13 cellular contexts compared by ENCODE assay signal in the genomic region with DNA sequence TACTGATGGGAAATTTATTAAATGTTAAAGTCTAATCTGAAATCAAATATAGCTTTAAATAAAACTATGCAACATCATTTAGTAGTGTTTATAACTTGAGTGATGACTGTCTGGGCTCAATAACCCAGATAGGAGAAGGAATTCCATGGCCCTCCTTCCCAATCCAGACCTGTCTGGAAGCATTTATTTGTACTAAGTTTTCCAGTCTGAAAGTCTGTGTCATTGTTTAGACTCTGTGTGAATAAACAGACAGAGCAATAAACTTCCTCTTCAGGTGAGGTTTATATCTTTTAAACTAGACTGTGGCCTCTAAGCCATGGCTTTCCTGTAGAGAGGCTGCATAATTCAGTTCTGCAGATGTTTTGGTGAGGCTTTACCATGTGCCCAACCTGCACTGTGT.
DNase-seq lines count a peak whose midpoint lies in the region; ATAC-seq and TF ChIP-seq lines count a peak whose summit lies in the region.
"Had no signal": no experiment of that assay in that cellular context is flagged by ENCODE, and none has a peak within 500 bp of the region (broad histone marks: within the 10 kb centered on the region; RNA-seq: fewer than 3 reads in every experiment).

No MANE protein-coding gene starts in this region.

- intact Hi-C loops in Right ventricle myocardium inferior (cut with DNase I): no loop called here
- intact Hi-C loops in left cardiac atrium (cut with DNase I): no loop called here
- intact Hi-C loops in mammary epithelial cell (cut with micrococcal nuclease): no loop called here
- intact Hi-C loops in left colon (cut with DNase I, micrococcal nuclease): no loop called here
- intact Hi-C loops in transverse colon (cut with DNase I; ENCODE audit: low total_unique reads): no loop called here

- no peaks in the 10 kb centered on the region for H3K36me3 ChIP-seq in mammary epithelial cell (ENCODE audit: insufficient read depth, low read length)
- H3K36me3 ChIP-seq in transverse colon: no peaks in the 10 kb centered on the region

- no TSS peak for BruUV-seq in mammary epithelial cell (replicated peaks; lab: Mats Ljungman, UMichigan)

- H3K4me1 ChIP-seq in mammary epithelial cell (ENCODE audit: insufficient read depth, low read length): peaks cover 23% of the 10 kb centered on the region
- H3K4me1 ChIP-seq in transverse colon: peaks cover 5 to 41% (median 16%) of the 10 kb centered on the region in 4 donors

- H3K9me3 ChIP-seq in mammary epithelial cell (replicated peaks; ENCODE audit: insufficient read depth, low read length): no peaks in the 10 kb centered on the region
- no peaks in the 10 kb centered on the region for H3K9me3 ChIP-seq in transverse colon

- no peak for DNase-seq in Right ventricle myocardium inferior (ENCODE audit: missing footprints)
- no peak for DNase-seq in left cardiac atrium
- no peak for DNase-seq in mammary epithelial cell
- no peak for DNase-seq in left colon
- no peak for DNase-seq in transverse colon
- no peak for DNase-seq in effector CD4-positive, alpha-beta T cell
- DNase-seq in anterior cingulate cortex (lab: John Stamatoyannopoulos, UW): no peak
- no peak for DNase-seq in activated CD4-positive, alpha-beta T cell treated with anti-CD3 and anti-CD28 coated beads for 4 hours
- DNase-seq: 8988T; activated CD8-positive, alpha-beta T cell treated with anti-CD3 and anti-CD28 coated beads for 36 hours; CD8-positive, alpha-beta T cell; naive B cell; stimulated activated CD4-positive, alpha-beta T cell treated with anti-CD3 and anti-CD28 coated beads, Interleukin-4, amount 100 ng/mL, for 1 hour had no signal

- peak; percentile 6 for ATAC-seq in Right ventricle myocardium inferior
- no peak for ATAC-seq in left cardiac atrium
- ATAC-seq in left colon: peak; percentile 77
- ATAC-seq: activated CD8-positive, alpha-beta T cell treated with anti-CD3 and anti-CD28 coated beads for 36 hours; CD8-positive, alpha-beta T cell had no signal

- TF ChIP-seq CTCF in mammary epithelial cell (conservative IDR thresholded peaks at IDR 0.05 in 1 of 2, IDR thresholded peaks at IDR 0.05 in 1 of 2; ENCODE audit: extremely low read depth in 1 of 2, insufficient read depth in 1 of 2, low read depth in 1 of 2, low read length in 2 of 2) (no peak), transverse colon (IDR thresholded peaks at IDR 0.05) (no peak)

- H3K27me3 ChIP-seq in mammary epithelial cell (ENCODE audit: insufficient read depth, low read length) (no peaks in the 10 kb centered on the region), transverse colon (no peaks in the 10 kb centered on the region)

- dilution Hi-C loops in mammary epithelial cell (cut with HindIII; ENCODE audit: low sequenced_read_pairs): no loop called here

- TF ChIP-seq POLR2A in transverse colon (IDR thresholded peaks at IDR 0.05): no peak

- no peak for TF ChIP-seq EP300 in transverse colon (IDR thresholded peaks at IDR 0.05; ENCODE audit: low read depth)

- H3K4me3 ChIP-seq in mammary epithelial cell (replicated peaks in 1 of 3; ENCODE audit: insufficient read depth in 1 of 3, low read depth in 2 of 3, low read length in 3 of 3): no peak overlapping the region
- H3K4me3 ChIP-seq in transverse colon: no peak overlapping the region

- CTCF ChIA-PET in mammary epithelial cell (lab: Charles Lee; ENCODE audit: low non-redundant PET): no interaction called here

- H2AFZ ChIP-seq in mammary epithelial cell (ENCODE audit: low read depth, low read length): peak overlapping the region; percentile 82

- H4K20me1 ChIP-seq in mammary epithelial cell (ENCODE audit: insufficient read depth, low read length): no peaks in the 10 kb centered on the region

- H3K79me2 ChIP-seq in mammary epithelial cell (ENCODE audit: insufficient read depth, low read length): no peaks in the 10 kb centered on the region

- H3K27ac ChIP-seq in mammary epithelial cell (ENCODE audit: insufficient read depth, low read depth, low read length) (peak overlapping the region; percentile 12), transverse colon (peak overlapping the region in 3 of 4 donors; percentile 0 to 50 (median 26))

- no peak overlapping the region for H3K4me2 ChIP-seq in mammary epithelial cell (ENCODE audit: insufficient read depth, low read depth, low read length)

- H3K9ac ChIP-seq in mammary epithelial cell (ENCODE audit: insufficient read depth, low read length): no peak overlapping the region

- in situ Hi-C loops in mammary epithelial cell (cut with MboI; ENCODE audit: low sequenced_read_pairs in 2 of 2) (no loop called here), transverse colon (cut with MboI; ENCODE audit: low pct_ligation_motif_present in 1 of 4, low pct_unique_long_range_greater_than_20kb in 1 of 4, low sequenced_read_pairs in 3 of 4) (no loop called here)

Comparison
In these comparisons a context has a peak if more than half of its experiments do, and no peak if none do; other contexts are left out.
1. ATAC-seq: peak in Right ventricle myocardium inferior (single experiment) and left colon (single experiment); none in left cardiac atrium (0 of 2).